In genomic region chr18:46073474-46074331, GRCh38 we compare ENCODE assay signal across 1 cellular context.
TF ChIP-seq lines count a peak whose summit lies in the region.

No MANE protein-coding gene starts in this region.

TF ChIP-seq in HCT116, 20 proteins besides CTCF, POLR2A, EP300 and RAD21:
- no peak for TF ChIP-seq ZBTB33 (IDR thresholded peaks at IDR 0.05; ENCODE audit: extremely low read depth, insufficient replicate concordance, low read length)
- TF ChIP-seq YY1 (IDR thresholded peaks at IDR 0.05; ENCODE audit: extremely low read depth, insufficient replicate concordance, low read depth, low read length): no peak
- TF ChIP-seq EZH2phosphoT487 (IDR thresholded peaks at IDR 0.05; ENCODE audit: borderline replicate concordance): no peak
TF ChIP-seq in HCT116: peak in this region for 0.
